Comparison of ENCODE assay signal across 8 cellular contexts in genomic region chr3:107525101-107525953, GRCh38. TPM values are rescaled to one million over a fixed set of nuclear protein-coding genes. Genes with fewer than 3 reads are reported as not detected.
DNase-seq lines count a peak whose midpoint lies in the region; ATAC-seq, FAIRE-seq and TF ChIP-seq lines count a peak whose summit lies in the region.

No MANE protein-coding gene starts in this region.

- TF ChIP-seq CTCF in VCaP (conservative IDR thresholded peaks at IDR 0.05) (no peak), kidney (IDR thresholded peaks at IDR 0.05; ENCODE audit: borderline replicate concordance, extremely low read depth, insufficient read depth) (no peak), spleen (IDR thresholded peaks at IDR 0.05 in 8 of 11, conservative IDR thresholded peaks at IDR 0.05 in 3 of 11) (no peak)

- intact Hi-C loops in kidney (cut with DNase I) (no loop called here), spleen (cut with DNase I; ENCODE audit: low total_unique reads) (loop anchor here (5.0 kb wide), 1 partner anchor 93 kb away; no protein-coding TSS in a partner anchor)

- ATAC-seq in GM21423 (IDR thresholded peaks at IDR 0.05; ENCODE audit: unreplicated experiment) (no peak), HG03045 (IDR thresholded peaks at IDR 0.05; ENCODE audit: unreplicated experiment) (no peak)

- H3K4me1 ChIP-seq in kidney (ENCODE audit: control insufficient read depth in 1 of 2, insufficient read depth in 1 of 2, low read depth in 1 of 2, low read length in 2 of 2) (peaks cover 0 to 11% of the 10 kb centered on the region in 2 donors), spleen (peaks cover 0 to 61% (median 32%) of the 10 kb centered on the region in 6 donors)

- no peak for TF ChIP-seq POLR2A in spleen (IDR thresholded peaks at IDR 0.05)

- no peaks in the 10 kb centered on the region for H3K9me3 ChIP-seq in kidney (ENCODE audit: control insufficient read depth in 1 of 2, low read length in 2 of 2)
- no peaks in the 10 kb centered on the region for H3K9me3 ChIP-seq in spleen

- H3K27me3 ChIP-seq in spleen (replicated peaks in 1 of 7): no peaks in the 10 kb centered on the region

- WGBS in spleen, 5 donors: 0 to 3% (median 1%) methylated on average over 38 to 66 of the region's 66 CpGs

- H3K4me3 ChIP-seq in kidney (ENCODE audit: low read length in 2 of 2) (peak overlapping the region; percentile 86 to 95), spleen (peak overlapping the region; percentile 73 to 93 (median 82))

- peak overlapping the region; percentile 82 to 89 for H3K9ac ChIP-seq in kidney (ENCODE audit: low read length in 2 of 2)

- H3K36me3 ChIP-seq in kidney (ENCODE audit: control insufficient read depth in 1 of 2, insufficient read depth in 2 of 2, low read length in 2 of 2) (no peaks in the 10 kb centered on the region), spleen (no peaks in the 10 kb centered on the region)

- peak; percentile 29 for DNase-seq in DMS79 treated with DMSO at 0.1 percent for 48 hours (lab: John Stamatoyannopoulos, UW)
- peak; percentile 32 for DNase-seq in HuH-7 (ENCODE audit: low spot score)
- peak; percentile 24 for DNase-seq in cerebellar cortex (ENCODE audit: low spot score)
- peak; percentile 87 for DNase-seq in kidney
- DNase-seq in spleen: peak; percentile 86

- H3K27ac ChIP-seq in VCaP (peak overlapping the region; percentile 92), kidney (ENCODE audit: low read depth in 2 of 2, low read length in 2 of 2) (peak overlapping the region; percentile 5 to 95), spleen (peak overlapping the region; percentile 62 to 99 (median 97))

- no peak for FAIRE-seq in kidney (lab: Jason Lieb, UNC)

RNA-seq across cellular contexts. Expression of gene BBX, which starts 2.6 kb away (rescaled TPM):
- 85.8 TPM for total RNA-seq in kidney
- polyA plus RNA-seq in kidney (ENCODE audit: insufficient read depth, low read depth, low replicate concordance): 8.1 TPM
- 10 to 100 TPM; 70.0 to 98.5 (median 80.1) TPM for total RNA-seq in spleen
- polyA plus RNA-seq in spleen: 10 to 100 TPM in 1 of 3 donors, 1 to 10 TPM in 2; 5.1 to 10.2 (median 5.8) TPM

Comparison
In these comparisons a context has a peak if more than half of its experiments do, and no peak if none do; other contexts are left out.
1. DNase-seq: peak in every context shown above with its lines; median percentile 87 in kidney; 86 in spleen; 32 in HuH-7; 29 in DMS79 treated with DMSO at 0.1 percent for 48 hours; 24 in cerebellar cortex.